In genomic region chr13:44259045-44260042, GRCh38 we compare ENCODE assay signal across 1 cellular context.
TF ChIP-seq lines count a peak whose summit lies in the region.

No MANE protein-coding gene starts in this region.

TF ChIP-seq in GM12878, 131 proteins besides CTCF, POLR2A, EP300 and RAD21 (continued from another document):
- TF ChIP-seq, protein P1, sequence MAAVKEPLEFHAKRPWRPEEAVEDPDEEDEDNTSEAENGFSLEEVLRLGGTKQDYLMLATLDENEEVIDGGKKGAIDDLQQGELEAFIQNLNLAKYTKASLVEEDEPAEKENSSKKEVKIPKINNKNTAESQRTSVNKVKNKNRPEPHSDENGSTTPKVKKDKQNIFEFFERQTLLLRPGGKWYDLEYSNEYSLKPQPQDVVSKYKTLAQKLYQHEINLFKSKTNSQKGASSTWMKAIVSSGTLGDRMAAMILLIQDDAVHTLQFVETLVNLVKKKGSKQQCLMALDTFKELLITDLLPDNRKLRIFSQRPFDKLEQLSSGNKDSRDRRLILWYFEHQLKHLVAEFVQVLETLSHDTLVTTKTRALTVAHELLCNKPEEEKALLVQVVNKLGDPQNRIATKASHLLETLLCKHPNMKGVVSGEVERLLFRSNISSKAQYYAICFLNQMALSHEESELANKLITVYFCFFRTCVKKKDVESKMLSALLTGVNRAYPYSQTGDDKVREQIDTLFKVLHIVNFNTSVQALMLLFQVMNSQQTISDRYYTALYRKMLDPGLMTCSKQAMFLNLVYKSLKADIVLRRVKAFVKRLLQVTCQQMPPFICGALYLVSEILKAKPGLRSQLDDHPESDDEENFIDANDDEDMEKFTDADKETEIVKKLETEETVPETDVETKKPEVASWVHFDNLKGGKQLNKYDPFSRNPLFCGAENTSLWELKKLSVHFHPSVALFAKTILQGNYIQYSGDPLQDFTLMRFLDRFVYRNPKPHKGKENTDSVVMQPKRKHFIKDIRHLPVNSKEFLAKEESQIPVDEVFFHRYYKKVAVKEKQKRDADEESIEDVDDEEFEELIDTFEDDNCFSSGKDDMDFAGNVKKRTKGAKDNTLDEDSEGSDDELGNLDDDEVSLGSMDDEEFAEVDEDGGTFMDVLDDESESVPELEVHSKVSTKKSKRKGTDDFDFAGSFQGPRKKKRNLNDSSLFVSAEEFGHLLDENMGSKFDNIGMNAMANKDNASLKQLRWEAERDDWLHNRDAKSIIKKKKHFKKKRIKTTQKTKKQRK (IDR thresholded peaks at IDR 0.05; ENCODE audit: low read depth, low read length), result no peak
- no peak for TF ChIP-seq HDAC2 (IDR thresholded peaks at IDR 0.05)
- TF ChIP-seq ZNF207 (IDR thresholded peaks at IDR 0.05; ENCODE audit: borderline replicate concordance), result no peak
- no peak for TF ChIP-seq ZBTB33 (IDR thresholded peaks at IDR 0.05)
- peak; percentile 81 for TF ChIP-seq ATF7 (IDR thresholded peaks at IDR 0.05; ENCODE audit: low read depth)
- TF ChIP-seq RUNX3 (IDR thresholded peaks at IDR 0.05; ENCODE audit: low read length), result peak; percentile 90
- TF ChIP-seq SREBF2 (IDR thresholded peaks at IDR 0.05; ENCODE audit: low read length), result no peak
- TF ChIP-seq IRF5 (IDR thresholded peaks at IDR 0.05; ENCODE audit: borderline replicate concordance), result no peak
- no peak for TF ChIP-seq HCFC1 (IDR thresholded peaks at IDR 0.05; ENCODE audit: low read length)
- no peak for TF ChIP-seq SMC3 (IDR thresholded peaks at IDR 0.05; ENCODE audit: borderline replicate concordance, low read length)
- 0 out of 2 replicates have a peak, but pooled peaks have one; percentile 27 for TF ChIP-seq IKZF1 (conservative IDR thresholded peaks at IDR 0.05)
- TF ChIP-seq, protein P2, sequence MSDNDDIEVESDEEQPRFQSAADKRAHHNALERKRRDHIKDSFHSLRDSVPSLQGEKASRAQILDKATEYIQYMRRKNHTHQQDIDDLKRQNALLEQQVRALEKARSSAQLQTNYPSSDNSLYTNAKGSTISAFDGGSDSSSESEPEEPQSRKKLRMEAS (IDR thresholded peaks at IDR 0.05; ENCODE audit: low read depth, low read length), result no peak
- no peak for TF ChIP-seq KDM1A (IDR thresholded peaks at IDR 0.05; ENCODE audit: borderline replicate concordance)
- TF ChIP-seq TCF3 (IDR thresholded peaks at IDR 0.05; ENCODE audit: borderline replicate concordance, insufficient read depth, low read depth, low read length), result 0 out of 2 replicates have a peak, but pooled peaks have one; percentile 40
- no peak for TF ChIP-seq PML (IDR thresholded peaks at IDR 0.05; ENCODE audit: low read length)
- no peak for TF ChIP-seq ZNF217 (IDR thresholded peaks at IDR 0.05)
- peak; percentile 47; the same call in 1 of the 2 replicates for TF ChIP-seq FOXK2 (IDR thresholded peaks at IDR 0.05)
- TF ChIP-seq RAD51 (IDR thresholded peaks at IDR 0.05), result no peak
- peak; percentile 37; the same call in 1 of the 2 replicates for TF ChIP-seq MTA3 (IDR thresholded peaks at IDR 0.05; ENCODE audit: borderline replicate concordance, low read length)
- TF ChIP-seq, protein P3, sequence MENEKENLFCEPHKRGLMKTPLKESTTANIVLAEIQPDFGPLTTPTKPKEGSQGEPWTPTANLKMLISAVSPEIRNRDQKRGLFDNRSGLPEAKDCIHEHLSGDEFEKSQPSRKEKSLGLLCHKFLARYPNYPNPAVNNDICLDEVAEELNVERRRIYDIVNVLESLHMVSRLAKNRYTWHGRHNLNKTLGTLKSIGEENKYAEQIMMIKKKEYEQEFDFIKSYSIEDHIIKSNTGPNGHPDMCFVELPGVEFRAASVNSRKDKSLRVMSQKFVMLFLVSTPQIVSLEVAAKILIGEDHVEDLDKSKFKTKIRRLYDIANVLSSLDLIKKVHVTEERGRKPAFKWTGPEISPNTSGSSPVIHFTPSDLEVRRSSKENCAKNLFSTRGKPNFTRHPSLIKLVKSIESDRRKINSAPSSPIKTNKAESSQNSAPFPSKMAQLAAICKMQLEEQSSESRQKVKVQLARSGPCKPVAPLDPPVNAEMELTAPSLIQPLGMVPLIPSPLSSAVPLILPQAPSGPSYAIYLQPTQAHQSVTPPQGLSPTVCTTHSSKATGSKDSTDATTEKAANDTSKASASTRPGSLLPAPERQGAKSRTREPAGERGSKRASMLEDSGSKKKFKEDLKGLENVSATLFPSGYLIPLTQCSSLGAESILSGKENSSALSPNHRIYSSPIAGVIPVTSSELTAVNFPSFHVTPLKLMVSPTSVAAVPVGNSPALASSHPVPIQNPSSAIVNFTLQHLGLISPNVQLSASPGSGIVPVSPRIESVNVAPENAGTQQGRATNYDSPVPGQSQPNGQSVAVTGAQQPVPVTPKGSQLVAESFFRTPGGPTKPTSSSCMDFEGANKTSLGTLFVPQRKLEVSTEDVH (IDR thresholded peaks at IDR 0.05; ENCODE audit: low read depth, partially characterized antibody), result no peak
- no peak for TF ChIP-seq RFX5 (IDR thresholded peaks at IDR 0.05; ENCODE audit: low read depth, low read length)
- 0 out of 2 replicates have a peak, but pooled peaks have one; percentile 11 for TF ChIP-seq CREB1 (IDR thresholded peaks at IDR 0.05; ENCODE audit: low read depth)
- TF ChIP-seq, protein P4, sequence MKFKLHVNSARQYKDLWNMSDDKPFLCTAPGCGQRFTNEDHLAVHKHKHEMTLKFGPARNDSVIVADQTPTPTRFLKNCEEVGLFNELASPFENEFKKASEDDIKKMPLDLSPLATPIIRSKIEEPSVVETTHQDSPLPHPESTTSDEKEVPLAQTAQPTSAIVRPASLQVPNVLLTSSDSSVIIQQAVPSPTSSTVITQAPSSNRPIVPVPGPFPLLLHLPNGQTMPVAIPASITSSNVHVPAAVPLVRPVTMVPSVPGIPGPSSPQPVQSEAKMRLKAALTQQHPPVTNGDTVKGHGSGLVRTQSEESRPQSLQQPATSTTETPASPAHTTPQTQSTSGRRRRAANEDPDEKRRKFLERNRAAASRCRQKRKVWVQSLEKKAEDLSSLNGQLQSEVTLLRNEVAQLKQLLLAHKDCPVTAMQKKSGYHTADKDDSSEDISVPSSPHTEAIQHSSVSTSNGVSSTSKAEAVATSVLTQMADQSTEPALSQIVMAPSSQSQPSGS (IDR thresholded peaks at IDR 0.05; ENCODE audit: low read length), result peak; percentile 89
- TF ChIP-seq SIX5 (IDR thresholded peaks at IDR 0.05; ENCODE audit: low read depth, low read length, severe bottlenecking), result no peak
- no peak for TF ChIP-seq EZH2 (IDR thresholded peaks at IDR 0.05; ENCODE audit: borderline replicate concordance, control insufficient read depth, low read depth, low read length)
- TF ChIP-seq CBX3 (IDR thresholded peaks at IDR 0.05; ENCODE audit: borderline replicate concordance, low read depth), result no peak
- 0 out of 3 replicates have a peak, but pooled peaks have one; percentile 13 for TF ChIP-seq POU2F2 (IDR thresholded peaks at IDR 0.05; ENCODE audit: borderline replicate concordance, low read depth, low read length)
- TF ChIP-seq, protein P5, sequence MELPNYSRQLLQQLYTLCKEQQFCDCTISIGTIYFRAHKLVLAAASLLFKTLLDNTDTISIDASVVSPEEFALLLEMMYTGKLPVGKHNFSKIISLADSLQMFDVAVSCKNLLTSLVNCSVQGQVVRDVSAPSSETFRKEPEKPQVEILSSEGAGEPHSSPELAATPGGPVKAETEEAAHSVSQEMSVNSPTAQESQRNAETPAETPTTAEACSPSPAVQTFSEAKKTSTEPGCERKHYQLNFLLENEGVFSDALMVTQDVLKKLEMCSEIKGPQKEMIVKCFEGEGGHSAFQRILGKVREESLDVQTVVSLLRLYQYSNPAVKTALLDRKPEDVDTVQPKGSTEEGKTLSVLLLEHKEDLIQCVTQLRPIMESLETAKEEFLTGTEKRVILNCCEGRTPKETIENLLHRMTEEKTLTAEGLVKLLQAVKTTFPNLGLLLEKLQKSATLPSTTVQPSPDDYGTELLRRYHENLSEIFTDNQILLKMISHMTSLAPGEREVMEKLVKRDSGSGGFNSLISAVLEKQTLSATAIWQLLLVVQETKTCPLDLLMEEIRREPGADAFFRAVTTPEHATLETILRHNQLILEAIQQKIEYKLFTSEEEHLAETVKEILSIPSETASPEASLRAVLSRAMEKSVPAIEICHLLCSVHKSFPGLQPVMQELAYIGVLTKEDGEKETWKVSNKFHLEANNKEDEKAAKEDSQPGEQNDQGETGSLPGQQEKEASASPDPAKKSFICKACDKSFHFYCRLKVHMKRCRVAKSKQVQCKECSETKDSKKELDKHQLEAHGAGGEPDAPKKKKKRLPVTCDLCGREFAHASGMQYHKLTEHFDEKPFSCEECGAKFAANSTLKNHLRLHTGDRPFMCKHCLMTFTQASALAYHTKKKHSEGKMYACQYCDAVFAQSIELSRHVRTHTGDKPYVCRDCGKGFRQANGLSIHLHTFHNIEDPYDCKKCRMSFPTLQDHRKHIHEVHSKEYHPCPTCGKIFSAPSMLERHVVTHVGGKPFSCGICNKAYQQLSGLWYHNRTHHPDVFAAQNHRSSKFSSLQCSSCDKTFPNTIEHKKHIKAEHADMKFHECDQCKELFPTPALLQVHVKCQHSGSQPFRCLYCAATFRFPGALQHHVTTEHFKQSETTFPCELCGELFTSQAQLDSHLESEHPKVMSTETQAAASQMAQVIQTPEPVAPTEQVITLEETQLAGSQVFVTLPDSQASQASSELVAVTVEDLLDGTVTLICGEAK (IDR thresholded peaks at IDR 0.05; ENCODE audit: borderline replicate concordance), result no peak
- peak; percentile 80 for TF ChIP-seq NFIC (IDR thresholded peaks at IDR 0.05; ENCODE audit: low read depth, low read length)
- no peak for TF ChIP-seq NR2C1 (IDR thresholded peaks at IDR 0.05)
- TF ChIP-seq CHD1 (IDR thresholded peaks at IDR 0.05; ENCODE audit: low read depth, low read length), result no peak
- TF ChIP-seq RELA (IDR thresholded peaks at IDR 0.05; ENCODE audit: borderline replicate concordance, partially characterized antibody), result no peak
- no peak for TF ChIP-seq NR2C2 (IDR thresholded peaks at IDR 0.05; ENCODE audit: borderline replicate concordance, control insufficient read depth, insufficient read length, low read depth)
- peak; percentile 54; the same call in 1 of the 2 replicates for TF ChIP-seq MTA2 (IDR thresholded peaks at IDR 0.05; ENCODE audit: low read depth)
- no peak for TF ChIP-seq GATAD2B (conservative IDR thresholded peaks at IDR 0.05; ENCODE audit: low read depth)
- TF ChIP-seq RCOR1 (conservative IDR thresholded peaks at IDR 0.05; ENCODE audit: low read depth, low read length), result no peak
- peak; percentile 85 for TF ChIP-seq IRF4 (IDR thresholded peaks at IDR 0.05; ENCODE audit: low read depth, low read length)
- no peak for TF ChIP-seq POLR2AphosphoS5 (IDR thresholded peaks at IDR 0.05; ENCODE audit: low read length)
- no peak for TF ChIP-seq WRNIP1 (IDR thresholded peaks at IDR 0.05; ENCODE audit: borderline replicate concordance, low read depth, low read length)
- no peak for TF ChIP-seq SUPT20H (IDR thresholded peaks at IDR 0.05; ENCODE audit: borderline replicate concordance, control insufficient read depth, low read depth, low read length)
